9 cellular contexts compared by ENCODE assay signal in genomic region chr5:1174122-1174936, GRCh38. TPM values are rescaled to one million over a fixed set of nuclear protein-coding genes. Genes with fewer than 3 reads are reported as not detected.
A peak's percentile ranks its signal among the peaks of the same experiment; 100 is the strongest.
DNase-seq lines count a peak whose midpoint lies in the region; FAIRE-seq and TF ChIP-seq lines count a peak whose summit lies in the region.
"Had no signal": no experiment of that assay in that cellular context is flagged by ENCODE, and none has a peak within 500 bp of the region (broad histone marks: within the 10 kb centered on the region; RNA-seq: fewer than 3 reads in every experiment).

No MANE protein-coding gene starts in this region.

- H3F3A ChIP-seq in OCI-LY1 (ENCODE audit: insufficient read depth, low read length): no peaks in the 10 kb centered on the region

- no peak overlapping the region for H2AFZ ChIP-seq in OCI-LY1 (ENCODE audit: low read length)

- no peaks in the 10 kb centered on the region for H4K20me1 ChIP-seq in OCI-LY1 (ENCODE audit: insufficient read depth, low read length)

- H3K79me2 ChIP-seq in OCI-LY1 (ENCODE audit: insufficient read depth, low read length): no peaks in the 10 kb centered on the region

- H3K4me1 Mint-ChIP-seq in glutamatergic neuron (ENCODE audit: low read depth, unreplicated experiment): no peaks in the 10 kb centered on the region

- H3K9me3 Mint-ChIP-seq in glutamatergic neuron (ENCODE audit: unreplicated experiment): peaks cover 5% of the 10 kb centered on the region

- no peak overlapping the region for H3K4me3 Mint-ChIP-seq in glutamatergic neuron (ENCODE audit: unreplicated experiment)

- no peaks in the 10 kb centered on the region for H3K9me2 ChIP-seq in OCI-LY1 (ENCODE audit: low read depth, low read length)

- H3K4me2 ChIP-seq in OCI-LY1 (ENCODE audit: low read length): no peak overlapping the region

- no peak for TF ChIP-seq POLR2A in H54 (IDR thresholded peaks at IDR 0.05; ENCODE audit: low read depth, low read length)

- H3K4me3 ChIP-seq in OCI-LY1 (ENCODE audit: low read depth, low read length, poor library complexity, severe bottlenecking): no peak overlapping the region

- H3K27ac Mint-ChIP-seq in glutamatergic neuron (ENCODE audit: unreplicated experiment): no peak overlapping the region

- TF ChIP-seq CTCF in OCI-LY1 (IDR thresholded peaks at IDR 0.05; ENCODE audit: low read length) (peak; percentile 76), glutamatergic neuron (IDR thresholded peaks at IDR 0.05; ENCODE audit: partially characterized antibody, unreplicated experiment) (peak; percentile 65)

- intact Hi-C loops in posterior vena cava (cut with DNase I): loop anchor here in 1 of 2 donors (5.0 kb wide), 1 partner anchor 468 kb away; no protein-coding TSS in a partner anchor

- H3K27me3 Mint-ChIP-seq in glutamatergic neuron (ENCODE audit: unreplicated experiment): peaks cover 4% of the 10 kb centered on the region

- peak; percentile 30 for FAIRE-seq in H54 (lab: Jason Lieb, UNC)

- no peaks in the 10 kb centered on the region for H3K4me1 ChIP-seq in OCI-LY1 (ENCODE audit: insufficient read depth, low read length, severe bottlenecking)

- peak; percentile 68 for DNase-seq in AG08395 (ENCODE audit: low spot score)
- peak; percentile 91 for DNase-seq in H54 (ENCODE audit: insufficient read length, low spot score)
- peak; percentile 27 for DNase-seq in activated gamma-delta T cell treated with anti-CD3 and anti-CD28 coated beads, Interleukin-2, amount 50 U/mL, for 16 hours (ENCODE audit: low read depth)
- DNase-seq in glutamatergic neuron: peak; percentile 80
- peak; percentile 90 for DNase-seq in posterior vena cava (ENCODE audit: low spot score)
- no peak for DNase-seq in NCI-H2107 (lab: John Stamatoyannopoulos, UW)
- no peak for DNase-seq in NCI-H1436 treated with DMSO at 0.1 percent for 48 hours (lab: John Stamatoyannopoulos, UW)

- H3K36me3 Mint-ChIP-seq in glutamatergic neuron (ENCODE audit: unreplicated experiment): peaks cover under 1% of the 10 kb centered on the region

- peaks cover 6% of the 10 kb centered on the region; the same call in 1 of the 2 replicates for H3K27me3 ChIP-seq in OCI-LY1 (ENCODE audit: insufficient read depth, low read length)

- H3K27ac ChIP-seq in OCI-LY1 (ENCODE audit: low read depth, low read length, poor library complexity, severe bottlenecking): no peak overlapping the region

- no peaks in the 10 kb centered on the region for H3K36me3 ChIP-seq in OCI-LY1 (ENCODE audit: insufficient read depth, low read length)

- no peak overlapping the region for H3K9ac ChIP-seq in OCI-LY1 (ENCODE audit: low read length)

- no peaks in the 10 kb centered on the region for H3K9me3 ChIP-seq in OCI-LY1 (ENCODE audit: low read length)

RNA-seq across cellular contexts. Expression of gene SLC6A19, which starts 27.1 kb away (rescaled TPM):
- total RNA-seq in glutamatergic neuron (ENCODE audit: unreplicated experiment) (not detected), posterior vena cava (under 1 TPM in 1 of 2 donors, not detected in 1; 0.09 TPM)
- total RNA-seq: mononuclear cell had no signal

RNA-seq across cellular contexts. Expression of gene SLC6A18, which starts 50.9 kb away (rescaled TPM):
- total RNA-seq in glutamatergic neuron (ENCODE audit: unreplicated experiment) (not detected), posterior vena cava (not detected)
- total RNA-seq: mononuclear cell had no signal

Comparison
In these comparisons a context has a peak if more than half of its experiments do, and no peak if none do; other contexts are left out.
1. DNase-seq: peak in AG08395 (single experiment), H54 (single experiment), activated gamma-delta T cell treated with anti-CD3 and anti-CD28 coated beads, Interleukin-2, amount 50 U/mL, for 16 hours (single experiment), glutamatergic neuron (single experiment) and posterior vena cava (single experiment); none in NCI-H2107 (single experiment) and NCI-H1436 treated with DMSO at 0.1 percent for 48 hours (single experiment).